ENCODE assay signal across 8 cellular contexts in genomic region chr11:123741159-123741951, GRCh38. TPM values are rescaled to one million over a fixed set of nuclear protein-coding genes. Genes with fewer than 3 reads are reported as not detected.
A peak's percentile ranks its signal among the peaks of the same experiment; 100 is the strongest.
DNase-seq lines count a peak whose midpoint lies in the region; ATAC-seq and TF ChIP-seq lines count a peak whose summit lies in the region.

TSS of gene ZNF202 (minus strand) at chr11:123741660. CDS start at chr11:123730888, 10,772 bp downstream.

- H3K79me2 ChIP-seq in MM.1S (ENCODE audit: low read length) (peaks cover 53% of the 10 kb centered on the region), neural cell (replicated peaks; ENCODE audit: insufficient read depth, low read length) (peaks cover 21% of the 10 kb centered on the region)

- no peaks in the 10 kb centered on the region for H3F3A ChIP-seq in MM.1S (ENCODE audit: insufficient read depth, low read length)
- no peaks in the 10 kb centered on the region for H3F3A ChIP-seq in neural cell (ENCODE audit: insufficient read depth, low read length, poor library complexity, severe bottlenecking)

- H3K27ac Mint-ChIP-seq in stimulated activated naive CD8-positive, alpha-beta T cell treated with anti-CD3 and anti-CD28 coated beads, Interleukin-15, amount 100 ng/mL, for 72 hours, result peak within 1 kb of the TSS; percentile 98 to 99

- H3K36me3 ChIP-seq in MM.1S (replicated peaks; ENCODE audit: insufficient read depth, low read length), result no peaks in the 10 kb centered on the region
- no peaks in the 10 kb centered on the region for H3K36me3 ChIP-seq in neural cell (ENCODE audit: insufficient read depth, low read length)

- H3K9me2 ChIP-seq in MM.1S (replicated peaks; ENCODE audit: insufficient read depth, low read length) (no peaks in the 10 kb centered on the region), neural cell (ENCODE audit: insufficient read depth, low read length) (no peaks in the 10 kb centered on the region)

- H3K27me3 ChIP-seq in MM.1S (replicated peaks; ENCODE audit: insufficient read depth, low read length) (no peaks in the 10 kb centered on the region), neural cell (ENCODE audit: insufficient read depth, low read depth, low read length) (no peaks in the 10 kb centered on the region)

- H3K4me1 ChIP-seq in MM.1S (ENCODE audit: low read length), result peaks cover 13% of the 10 kb centered on the region

- peak; percentile 55 for TF ChIP-seq EP300 in neural cell (conservative IDR thresholded peaks at IDR 0.05; ENCODE audit: poor library complexity, severe bottlenecking)

- H3K9ac ChIP-seq in MM.1S (ENCODE audit: low read length) (peak within 1 kb of the TSS; percentile 86), neural cell (ENCODE audit: low read length) (peak within 1 kb of the TSS; percentile 82)

- no peaks in the 10 kb centered on the region for H4K20me1 ChIP-seq in MM.1S (ENCODE audit: insufficient read depth, low read length)
- H4K20me1 ChIP-seq in neural cell (ENCODE audit: insufficient read depth), result no peaks in the 10 kb centered on the region

- H3K4me3 ChIP-seq in MM.1S (ENCODE audit: low read length) (peak within 1 kb of the TSS; percentile 93), neural cell (ENCODE audit: low read length) (peak within 1 kb of the TSS; percentile 89)

- H3K9me3 ChIP-seq in MM.1S (replicated peaks; ENCODE audit: insufficient read depth, low read length) (no peaks in the 10 kb centered on the region), neural cell (ENCODE audit: low read length) (no peaks in the 10 kb centered on the region)

- H3K4me3 Mint-ChIP-seq in stimulated activated naive CD8-positive, alpha-beta T cell treated with anti-CD3 and anti-CD28 coated beads, Interleukin-15, amount 100 ng/mL, for 72 hours, result peak within 1 kb of the TSS; percentile 91 to 97

- DNase-seq in GF-D8 (lab: John Stamatoyannopoulos, UW) (peak; percentile 92), HCEC 1CT (peak; percentile 88), MM.1S (peak; percentile 92), SHP77 treated with DMSO at 0.1 percent for 48 hours (lab: John Stamatoyannopoulos, UW) (peak; percentile 69), fibroblast of the conjunctiva (ENCODE audit: low read depth) (peak; percentile 68)
- DNase-seq in activated effector memory CD4-positive, alpha-beta T cell treated with anti-CD3 and anti-CD28 coated beads, Interleukin-2, amount 50 U/mL, for 16 hours, result peak; percentile 96
- DNase-seq in stimulated activated naive CD8-positive, alpha-beta T cell treated with anti-CD3 and anti-CD28 coated beads, Interleukin-15, amount 100 ng/mL, for 72 hours, result peak; percentile 86 to 92

- no peaks in the 10 kb centered on the region for H3K9me3 Mint-ChIP-seq in stimulated activated naive CD8-positive, alpha-beta T cell treated with anti-CD3 and anti-CD28 coated beads, Interleukin-15, amount 100 ng/mL, for 72 hours

- peak; percentile 29 for TF ChIP-seq RAD21 in neural cell (conservative IDR thresholded peaks at IDR 0.05)

- H2AFZ ChIP-seq in MM.1S (ENCODE audit: low read length) (peak within 1 kb of the TSS; percentile 99), neural cell (ENCODE audit: low read depth, low read length) (peak within 1 kb of the TSS; percentile 91)

- H3K27me3 Mint-ChIP-seq in stimulated activated naive CD8-positive, alpha-beta T cell treated with anti-CD3 and anti-CD28 coated beads, Interleukin-15, amount 100 ng/mL, for 72 hours, result no peaks in the 10 kb centered on the region

- peaks cover 36% of the 10 kb centered on the region for H3K4me1 Mint-ChIP-seq in stimulated activated naive CD8-positive, alpha-beta T cell treated with anti-CD3 and anti-CD28 coated beads, Interleukin-15, amount 100 ng/mL, for 72 hours

- H3K27ac ChIP-seq in MM.1S (ENCODE audit: low read length) (peak within 1 kb of the TSS; percentile 30; the same call in 1 of the 2 replicates), neural cell (ENCODE audit: low read length) (peak within 1 kb of the TSS; percentile 86)

- TF ChIP-seq CTCF in MM.1S (IDR thresholded peaks at IDR 0.05; ENCODE audit: low read length) (no peak; the same call in 1 of the 2 replicates), neural cell (IDR thresholded peaks at IDR 0.05; ENCODE audit: poor library complexity, severe bottlenecking) (peak; percentile 40)

- peak; percentile 98 for ATAC-seq in stimulated activated naive CD8-positive, alpha-beta T cell treated with anti-CD3 and anti-CD28 coated beads, Interleukin-15, amount 100 ng/mL, for 72 hours

- H3K4me2 ChIP-seq in MM.1S (ENCODE audit: low read depth, low read length), result peak within 1 kb of the TSS; percentile 79
- peak within 1 kb of the TSS; percentile 91 for H3K4me2 ChIP-seq in neural cell (ENCODE audit: low read length)

TF ChIP-seq in neural cell, 6 proteins besides CTCF, POLR2A, EP300 and RAD21:
- TF ChIP-seq EZH2 (IDR thresholded peaks at IDR 0.05; ENCODE audit: borderline replicate concordance, insufficient read depth, low read length, poor library complexity, severe bottlenecking) (no peak), TAF1 (IDR thresholded peaks at IDR 0.05; ENCODE audit: low read depth) (peak; percentile 68), REST (IDR thresholded peaks at IDR 0.05; ENCODE audit: borderline replicate concordance) (peak; percentile 24), POLR2AphosphoS5 (IDR thresholded peaks at IDR 0.05) (no peak), SMC3 (conservative IDR thresholded peaks at IDR 0.05; ENCODE audit: poor library complexity) (peak; percentile 24), MXI1 (conservative IDR thresholded peaks at IDR 0.05; ENCODE audit: poor library complexity, severe bottlenecking) (peak; percentile 98)

RNA-seq across cellular contexts. Expression of gene ZNF202, which starts in this region (rescaled TPM):
- polyA plus RNA-seq in neural cell, result 24.6 and 30.4 TPM in 2 replicates
- 21.9 and 27.9 TPM in 2 replicates for polyA minus RNA-seq in neural cell

Comparison
In these comparisons a context has a peak if more than half of its experiments do, and no peak if none do; other contexts are left out.
1. Peak in every context shown above with its lines: DNase-seq, ATAC-seq, H3K4me3 ChIP-seq and H3K27ac ChIP-seq.